Comparison of ENCODE assay signal across 2 cellular contexts in the genomic region with DNA sequence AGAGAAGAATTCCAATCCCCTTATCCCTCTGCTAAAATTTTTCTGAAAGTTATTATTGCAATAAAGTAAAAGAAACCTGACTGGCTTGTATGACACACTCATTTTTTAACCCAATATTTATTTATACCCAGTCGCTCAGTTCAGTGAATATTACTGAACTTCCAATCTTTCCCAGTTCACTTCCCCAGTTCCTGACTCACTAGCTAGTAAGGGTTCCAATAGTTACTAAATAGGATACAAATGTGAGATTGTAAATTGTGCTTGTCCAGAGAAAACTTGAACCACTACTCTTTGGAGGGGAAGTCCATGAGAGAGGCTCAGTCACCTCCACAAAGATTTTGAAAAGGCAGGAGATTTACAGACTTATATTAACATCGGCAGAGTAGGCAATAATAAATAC.
TF ChIP-seq lines count a peak whose summit lies in the region.

No MANE protein-coding gene starts in this region.

TF ChIP-seq in A549, 52 proteins besides CTCF, POLR2A, EP300 and RAD21:
- TF ChIP-seq ZC3H11A (IDR thresholded peaks at IDR 0.05) (no peak), TP53 (CRISPR knock-in tag; IDR thresholded peaks at IDR 0.05) (no peak), HOXA7 (CRISPR knock-in tag; IDR thresholded peaks at IDR 0.05) (no peak), CBX2 (IDR thresholded peaks at IDR 0.05; ENCODE audit: borderline replicate concordance, low read depth) (no peak), FOSL2 (IDR thresholded peaks at IDR 0.05) (no peak), FOSL2 (CRISPR knock-in tag; IDR thresholded peaks at IDR 0.05) (no peak), MAX (IDR thresholded peaks at IDR 0.05) (no peak), POLR2AphosphoS2 (conservative IDR thresholded peaks at IDR 0.05; ENCODE audit: low read length) (no peak), EHF (CRISPR knock-in tag; IDR thresholded peaks at IDR 0.05) (no peak), CBX8 (IDR thresholded peaks at IDR 0.05) (no peak), CHD4 (IDR thresholded peaks at IDR 0.05; ENCODE audit: borderline replicate concordance) (no peak), KDM5A (IDR thresholded peaks at IDR 0.05) (no peak), HEYL (CRISPR knock-in tag; IDR thresholded peaks at IDR 0.05) (no peak), GATA3 (IDR thresholded peaks at IDR 0.05; ENCODE audit: borderline replicate concordance) (no peak), HES2 (IDR thresholded peaks at IDR 0.05) (no peak), KDM1A (IDR thresholded peaks at IDR 0.05; ENCODE audit: low read depth) (no peak)
- TF ChIP-seq, protein P1, sequence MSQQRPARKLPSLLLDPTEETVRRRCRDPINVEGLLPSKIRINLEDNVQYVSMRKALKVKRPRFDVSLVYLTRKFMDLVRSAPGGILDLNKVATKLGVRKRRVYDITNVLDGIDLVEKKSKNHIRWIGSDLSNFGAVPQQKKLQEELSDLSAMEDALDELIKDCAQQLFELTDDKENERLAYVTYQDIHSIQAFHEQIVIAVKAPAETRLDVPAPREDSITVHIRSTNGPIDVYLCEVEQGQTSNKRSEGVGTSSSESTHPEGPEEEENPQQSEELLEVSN (IDR thresholded peaks at IDR 0.05; ENCODE audit: borderline replicate concordance, low read depth), result no peak

TF ChIP-seq in K562, 482 proteins besides CTCF, POLR2A, EP300 and RAD21:
- TF ChIP-seq ADNP (tag; IDR thresholded peaks at IDR 0.05) (no peak), EHMT2 (IDR thresholded peaks at IDR 0.05) (no peak), KAT8 (IDR thresholded peaks at IDR 0.05; ENCODE audit: low read depth) (no peak), BDP1 (IDR thresholded peaks at IDR 0.05; ENCODE audit: insufficient read depth, insufficient read length) (no peak), TBP (optimal IDR thresholded peaks at IDR 0.05; ENCODE audit: low read depth, low read length) (no peak), ZNF146 (CRISPR knock-in tag; IDR thresholded peaks at IDR 0.05; ENCODE audit: unreplicated experiment) (no peak), POLR2G (IDR thresholded peaks at IDR 0.05; ENCODE audit: low read depth, low read length) (no peak), HNRNPUL1 (IDR thresholded peaks at IDR 0.05; ENCODE audit: low read length) (no peak), ETV5 (CRISPR knock-in tag; IDR thresholded peaks at IDR 0.05; ENCODE audit: low read depth) (no peak), YBX1 (IDR thresholded peaks at IDR 0.05) (no peak), CREB5 (CRISPR knock-in tag; IDR thresholded peaks at IDR 0.05) (no peak), ZNF696 (CRISPR knock-in tag; conservative IDR thresholded peaks at IDR 0.05) (no peak), RBFOX2 (IDR thresholded peaks at IDR 0.05; ENCODE audit: low read depth, low read length) (no peak), ZFP30 (CRISPR knock-in tag; IDR thresholded peaks at IDR 0.05; ENCODE audit: borderline replicate concordance) (no peak), TEAD1 (CRISPR knock-in tag; IDR thresholded peaks at IDR 0.05) (no peak), PML (IDR thresholded peaks at IDR 0.05; ENCODE audit: low read length) (no peak)
- TF ChIP-seq, protein P2, sequence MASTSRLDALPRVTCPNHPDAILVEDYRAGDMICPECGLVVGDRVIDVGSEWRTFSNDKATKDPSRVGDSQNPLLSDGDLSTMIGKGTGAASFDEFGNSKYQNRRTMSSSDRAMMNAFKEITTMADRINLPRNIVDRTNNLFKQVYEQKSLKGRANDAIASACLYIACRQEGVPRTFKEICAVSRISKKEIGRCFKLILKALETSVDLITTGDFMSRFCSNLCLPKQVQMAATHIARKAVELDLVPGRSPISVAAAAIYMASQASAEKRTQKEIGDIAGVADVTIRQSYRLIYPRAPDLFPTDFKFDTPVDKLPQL (IDR thresholded peaks at IDR 0.05; ENCODE audit: extremely low read depth, insufficient read length), result no peak
- TF ChIP-seq, protein P3, sequence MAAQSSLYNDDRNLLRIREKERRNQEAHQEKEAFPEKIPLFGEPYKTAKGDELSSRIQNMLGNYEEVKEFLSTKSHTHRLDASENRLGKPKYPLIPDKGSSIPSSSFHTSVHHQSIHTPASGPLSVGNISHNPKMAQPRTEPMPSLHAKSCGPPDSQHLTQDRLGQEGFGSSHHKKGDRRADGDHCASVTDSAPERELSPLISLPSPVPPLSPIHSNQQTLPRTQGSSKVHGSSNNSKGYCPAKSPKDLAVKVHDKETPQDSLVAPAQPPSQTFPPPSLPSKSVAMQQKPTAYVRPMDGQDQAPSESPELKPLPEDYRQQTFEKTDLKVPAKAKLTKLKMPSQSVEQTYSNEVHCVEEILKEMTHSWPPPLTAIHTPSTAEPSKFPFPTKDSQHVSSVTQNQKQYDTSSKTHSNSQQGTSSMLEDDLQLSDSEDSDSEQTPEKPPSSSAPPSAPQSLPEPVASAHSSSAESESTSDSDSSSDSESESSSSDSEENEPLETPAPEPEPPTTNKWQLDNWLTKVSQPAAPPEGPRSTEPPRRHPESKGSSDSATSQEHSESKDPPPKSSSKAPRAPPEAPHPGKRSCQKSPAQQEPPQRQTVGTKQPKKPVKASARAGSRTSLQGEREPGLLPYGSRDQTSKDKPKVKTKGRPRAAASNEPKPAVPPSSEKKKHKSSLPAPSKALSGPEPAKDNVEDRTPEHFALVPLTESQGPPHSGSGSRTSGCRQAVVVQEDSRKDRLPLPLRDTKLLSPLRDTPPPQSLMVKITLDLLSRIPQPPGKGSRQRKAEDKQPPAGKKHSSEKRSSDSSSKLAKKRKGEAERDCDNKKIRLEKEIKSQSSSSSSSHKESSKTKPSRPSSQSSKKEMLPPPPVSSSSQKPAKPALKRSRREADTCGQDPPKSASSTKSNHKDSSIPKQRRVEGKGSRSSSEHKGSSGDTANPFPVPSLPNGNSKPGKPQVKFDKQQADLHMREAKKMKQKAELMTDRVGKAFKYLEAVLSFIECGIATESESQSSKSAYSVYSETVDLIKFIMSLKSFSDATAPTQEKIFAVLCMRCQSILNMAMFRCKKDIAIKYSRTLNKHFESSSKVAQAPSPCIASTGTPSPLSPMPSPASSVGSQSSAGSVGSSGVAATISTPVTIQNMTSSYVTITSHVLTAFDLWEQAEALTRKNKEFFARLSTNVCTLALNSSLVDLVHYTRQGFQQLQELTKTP (IDR thresholded peaks at IDR 0.05; ENCODE audit: low read depth in 1 of 2, partially characterized antibody in 2 of 2), result no peak
- TF ChIP-seq, protein P4, sequence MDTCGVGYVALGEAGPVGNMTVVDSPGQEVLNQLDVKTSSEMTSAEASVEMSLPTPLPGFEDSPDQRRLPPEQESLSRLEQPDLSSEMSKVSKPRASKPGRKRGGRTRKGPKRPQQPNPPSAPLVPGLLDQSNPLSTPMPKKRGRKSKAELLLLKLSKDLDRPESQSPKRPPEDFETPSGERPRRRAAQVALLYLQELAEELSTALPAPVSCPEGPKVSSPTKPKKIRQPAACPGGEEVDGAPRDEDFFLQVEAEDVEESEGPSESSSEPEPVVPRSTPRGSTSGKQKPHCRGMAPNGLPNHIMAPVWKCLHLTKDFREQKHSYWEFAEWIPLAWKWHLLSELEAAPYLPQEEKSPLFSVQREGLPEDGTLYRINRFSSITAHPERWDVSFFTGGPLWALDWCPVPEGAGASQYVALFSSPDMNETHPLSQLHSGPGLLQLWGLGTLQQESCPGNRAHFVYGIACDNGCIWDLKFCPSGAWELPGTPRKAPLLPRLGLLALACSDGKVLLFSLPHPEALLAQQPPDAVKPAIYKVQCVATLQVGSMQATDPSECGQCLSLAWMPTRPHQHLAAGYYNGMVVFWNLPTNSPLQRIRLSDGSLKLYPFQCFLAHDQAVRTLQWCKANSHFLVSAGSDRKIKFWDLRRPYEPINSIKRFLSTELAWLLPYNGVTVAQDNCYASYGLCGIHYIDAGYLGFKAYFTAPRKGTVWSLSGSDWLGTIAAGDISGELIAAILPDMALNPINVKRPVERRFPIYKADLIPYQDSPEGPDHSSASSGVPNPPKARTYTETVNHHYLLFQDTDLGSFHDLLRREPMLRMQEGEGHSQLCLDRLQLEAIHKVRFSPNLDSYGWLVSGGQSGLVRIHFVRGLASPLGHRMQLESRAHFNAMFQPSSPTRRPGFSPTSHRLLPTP (IDR thresholded peaks at IDR 0.05; ENCODE audit: borderline replicate concordance, extremely low read depth, insufficient read length), result no peak
